In the genomic region with DNA sequence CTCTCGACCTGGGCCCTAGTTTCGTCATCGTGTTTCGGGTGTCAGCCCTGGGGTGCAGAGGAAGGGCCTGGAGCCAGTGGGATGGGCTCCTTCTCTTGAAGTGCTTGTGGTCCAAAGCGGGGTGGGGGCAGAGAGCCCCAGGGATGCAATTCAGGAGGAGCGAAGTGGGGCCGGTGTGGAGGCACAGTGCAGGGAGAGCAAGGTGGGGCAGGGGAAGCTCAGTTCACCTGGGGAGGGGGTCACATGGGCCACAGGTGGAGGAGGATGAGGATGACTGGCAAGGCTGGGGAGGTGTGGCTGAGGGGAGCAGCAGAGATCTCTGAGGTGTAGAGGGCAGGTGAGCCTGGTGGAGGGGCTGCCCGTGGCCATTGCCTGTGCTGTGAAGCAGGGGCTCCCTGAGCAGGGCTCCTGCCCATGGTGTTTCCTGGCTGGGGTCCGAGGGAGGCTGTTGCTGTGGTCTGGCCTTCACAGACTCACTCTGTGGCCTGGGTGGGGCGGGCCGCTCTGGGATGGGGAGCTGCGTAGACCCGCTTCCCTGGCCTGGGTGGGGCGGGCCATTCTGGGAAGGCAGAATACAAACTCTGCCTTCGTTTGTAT, we compare ENCODE assay signal across 19 cellular contexts. TPM values are rescaled to one million over a fixed set of nuclear protein-coding genes. Genes with fewer than 3 reads are reported as not detected.
"Had no signal": no experiment of that assay in that cellular context is flagged by ENCODE, and none has a peak within 500 bp of the region (broad histone marks: within the 10 kb centered on the region; RNA-seq: fewer than 3 reads in every experiment).

No MANE protein-coding gene starts in this region.

- H3K4me3 ChIP-seq: breast epithelium, heart left ventricle, sigmoid colon, SJCRH30, stomach had no signal

- H3K4me1 Mint-ChIP-seq: activated CD8-positive, alpha-beta memory T cell treated with anti-CD3 and anti-CD28 coated beads, Interleukin-2, amount 10 ng/mL, durations not matched to agents 7 days and 5 days; activated naive CD8-positive, alpha-beta T cell treated with anti-CD3 and anti-CD28 coated beads, Interleukin-2, amount 10 ng/mL, durations not matched to agents 7 days and 5 days had no signal

- H3K27ac ChIP-seq: breast epithelium, heart left ventricle, sigmoid colon, SJCRH30, stomach had no signal

- H3K27ac Mint-ChIP-seq: activated CD8-positive, alpha-beta memory T cell treated with anti-CD3 and anti-CD28 coated beads, Interleukin-2, amount 10 ng/mL, durations not matched to agents 7 days and 5 days; activated naive CD8-positive, alpha-beta T cell treated with anti-CD3 and anti-CD28 coated beads, Interleukin-2, amount 10 ng/mL, durations not matched to agents 7 days and 5 days; activated T-cell treated with anti-CD3 and anti-CD28 coated beads, Interleukin-2, amount 50 U/mL, for 24 hours; progenitor cell of endocrine pancreas had no signal

- H3K36me3 ChIP-seq: breast epithelium, heart left ventricle, sigmoid colon, SJCRH30, stomach had no signal

- H3K4me1 ChIP-seq: breast epithelium had no signal

- H3K4me3 Mint-ChIP-seq: activated CD8-positive, alpha-beta memory T cell treated with anti-CD3 and anti-CD28 coated beads, Interleukin-2, amount 10 ng/mL, durations not matched to agents 7 days and 5 days; activated naive CD8-positive, alpha-beta T cell treated with anti-CD3 and anti-CD28 coated beads, Interleukin-2, amount 10 ng/mL, durations not matched to agents 7 days and 5 days; activated T-cell treated with anti-CD3 and anti-CD28 coated beads, Interleukin-2, amount 50 U/mL, for 24 hours had no signal

- H3K36me3 Mint-ChIP-seq: activated CD8-positive, alpha-beta memory T cell treated with anti-CD3 and anti-CD28 coated beads, Interleukin-2, amount 10 ng/mL, durations not matched to agents 7 days and 5 days; activated naive CD8-positive, alpha-beta T cell treated with anti-CD3 and anti-CD28 coated beads, Interleukin-2, amount 10 ng/mL, durations not matched to agents 7 days and 5 days had no signal

- DNase-seq: activated CD4-positive, alpha-beta T cell treated with anti-CD3 and anti-CD28 coated beads for 1 hour; activated CD4-positive, alpha-beta T cell treated with anti-CD3 and anti-CD28 coated beads, Interleukin-2, amount 50 U/mL, for 48 hours; activated CD8-positive, alpha-beta memory T cell treated with anti-CD3 and anti-CD28 coated beads, Interleukin-2, amount 10 ng/mL, durations not matched to agents 7 days and 5 days; activated gamma-delta T cell; activated naive CD8-positive, alpha-beta T cell treated with anti-CD3 and anti-CD28 coated beads, Interleukin-2, amount 10 ng/mL, durations not matched to agents 7 days and 5 days; activated T-cell treated with anti-CD3 and anti-CD28 coated beads, Interleukin-2, amount 50 U/mL, for 24 hours; anterior cingulate cortex; midbrain; nucleus accumbens; SJCRH30; stimulated activated CD4-positive, alpha-beta T cell treated with anti-CD3 and anti-CD28 coated beads, Interleukin-12 subunit alpha, Interleukin-12 subunit beta, amount 100 ng/mL, for 4 hours; stimulated activated CD8-positive, alpha-beta memory T cell treated with anti-CD3 and anti-CD28 coated beads, Interleukin-4, amount 100 ng/mL, for 48 hours; stomach; SW 1271 had no signal

- H3K9me3 ChIP-seq: breast epithelium, heart left ventricle, sigmoid colon, SJCRH30, stomach had no signal

- H3K9me3 Mint-ChIP-seq: activated naive CD8-positive, alpha-beta T cell treated with anti-CD3 and anti-CD28 coated beads, Interleukin-2, amount 10 ng/mL, durations not matched to agents 7 days and 5 days; activated T-cell treated with anti-CD3 and anti-CD28 coated beads, Interleukin-2, amount 50 U/mL, for 24 hours had no signal

- ATAC-seq: activated CD8-positive, alpha-beta memory T cell treated with anti-CD3 and anti-CD28 coated beads, Interleukin-2, amount 10 ng/mL, durations not matched to agents 7 days and 5 days; heart left ventricle had no signal

RNA-seq across cellular contexts. Expression of gene SORCS2, which starts 6.9 kb away (rescaled TPM):
- total RNA-seq: activated naive CD8-positive, alpha-beta T cell treated with anti-CD3 and anti-CD28 coated beads, Interleukin-2, amount 10 ng/mL, durations not matched to agents 7 days and 5 days; endothelial cell of umbilical vein had no signal
